In genomic region chr4:134935320-134935719, GRCh38 we compare ENCODE assay signal across 11 cellular contexts.
DNase-seq lines count a peak whose midpoint lies in the region; ATAC-seq and TF ChIP-seq lines count a peak whose summit lies in the region.
"Had no signal": no experiment of that assay in that cellular context is flagged by ENCODE, and none has a peak within 500 bp of the region (broad histone marks: within the 10 kb centered on the region; RNA-seq: fewer than 3 reads in every experiment).

No MANE protein-coding gene starts in this region.

- no peak overlapping the region for H3K18ac ChIP-seq in mesenchymal stem cell (ENCODE audit: low read depth in 1 of 2, low read length in 2 of 2)

- POLR2A ChIA-PET in GM10248 (lab: Yijun Ruan, JAX): no interaction called here
- POLR2A ChIA-PET in WTC11 (lab: Charles Lee): no interaction called here

- H4K91ac ChIP-seq in mesenchymal stem cell (ENCODE audit: low read length): no peak overlapping the region

- peaks cover 5% of the 10 kb centered on the region for H3K9me3 Mint-ChIP-seq in WTC11
- H3K9me3 Mint-ChIP-seq in natural killer cell treated with Interleukin-12 subunit alpha and Interleukin-12 subunit beta and Interleukin-15 and Interleukin-18, amount 100 ng/mL, for 72 hours: peaks cover 18% of the 10 kb centered on the region

- TF ChIP-seq CTCF in GM10248 (IDR thresholded peaks at IDR 0.05; ENCODE audit: control extremely low read depth, extremely low read depth, low read depth, missing control alignments) (peak; percentile 25), WTC11 (IDR thresholded peaks at IDR 0.05) (peak; percentile 41; the same call in 1 of the 2 replicates), esophagus squamous epithelium (IDR thresholded peaks at IDR 0.05) (peak in 1 of 6 experiments; percentile 26)

- H3K9me3 ChIP-seq in HUES6 (ENCODE audit: control insufficient read depth, insufficient read depth, low read depth, low read length): no peaks in the 10 kb centered on the region
- H3K9me3 ChIP-seq in mesenchymal stem cell (ENCODE audit: control insufficient read depth, low read length): no peaks in the 10 kb centered on the region
- no peaks in the 10 kb centered on the region for H3K9me3 ChIP-seq in esophagus squamous epithelium
- H3K9me3 ChIP-seq: tibial nerve had no signal

- DNase-seq in GM10248 (ENCODE audit: extremely low spot score) (no peak), WTC11 (ENCODE audit: low spot score) (peak; percentile 51), mesenchymal stem cell (peak; percentile 32), esophagus squamous epithelium (lab: John Stamatoyannopoulos, UW) (no peak)
- no peak for DNase-seq in natural killer cell treated with Interleukin-12 subunit alpha and Interleukin-12 subunit beta and Interleukin-15 and Interleukin-18, amount 100 ng/mL, for 72 hours (ENCODE audit: low spot score)
- DNase-seq: T-helper 17 cell had no signal

- intact Hi-C loops in esophagus squamous epithelium (cut with DNase I): no loop called here

- peaks cover 24% of the 10 kb centered on the region for H3K4me1 ChIP-seq in HUES6 (ENCODE audit: control insufficient read depth, insufficient read depth, low read length)
- no peaks in the 10 kb centered on the region for H3K4me1 ChIP-seq in mesenchymal stem cell (ENCODE audit: control insufficient read depth, insufficient read depth, low read depth, low read length)
- no peaks in the 10 kb centered on the region for H3K4me1 ChIP-seq in esophagus squamous epithelium
- H3K4me1 ChIP-seq: tibial nerve had no signal

- no peak overlapping the region for H3K4me2 ChIP-seq in mesenchymal stem cell (ENCODE audit: low read length, poor library complexity, severe bottlenecking)

- no peak overlapping the region for H4K8ac ChIP-seq in mesenchymal stem cell (ENCODE audit: low read length)

- H2AFZ ChIP-seq in mesenchymal stem cell (ENCODE audit: low read depth, low read length): no peak overlapping the region

- H3K4ac ChIP-seq in mesenchymal stem cell (ENCODE audit: low read depth in 1 of 2, low read length in 2 of 2): no peak overlapping the region

- H3K27me3 ChIP-seq in HUES6 (ENCODE audit: control insufficient read depth, insufficient read depth, low read length) (no peaks in the 10 kb centered on the region), mesenchymal stem cell (ENCODE audit: control insufficient read depth in 1 of 2, insufficient read depth in 1 of 2, low read length in 2 of 2) (no peaks in the 10 kb centered on the region), esophagus squamous epithelium (no peaks in the 10 kb centered on the region)
- H3K27me3 ChIP-seq: tibial nerve had no signal

- H3K4me3 Mint-ChIP-seq in WTC11: no peak overlapping the region
- no peak overlapping the region for H3K4me3 Mint-ChIP-seq in natural killer cell treated with Interleukin-12 subunit alpha and Interleukin-12 subunit beta and Interleukin-15 and Interleukin-18, amount 100 ng/mL, for 72 hours
- H3K4me3 Mint-ChIP-seq: T-helper 17 cell had no signal

- no peak overlapping the region for H2BK15ac ChIP-seq in mesenchymal stem cell (ENCODE audit: low read depth, poor library complexity, severe bottlenecking)

- H2BK12ac ChIP-seq in mesenchymal stem cell (ENCODE audit: low read length in 2 of 2): no peak overlapping the region

- H2BK120ac ChIP-seq in mesenchymal stem cell (ENCODE audit: low read depth, low read length): no peak overlapping the region

- H2BK5ac ChIP-seq in mesenchymal stem cell (ENCODE audit: low read depth, low read length, poor library complexity, severe bottlenecking): no peak overlapping the region

- no peaks in the 10 kb centered on the region for H3K36me3 Mint-ChIP-seq in WTC11
- peaks cover 5% of the 10 kb centered on the region for H3K36me3 Mint-ChIP-seq in natural killer cell treated with Interleukin-12 subunit alpha and Interleukin-12 subunit beta and Interleukin-15 and Interleukin-18, amount 100 ng/mL, for 72 hours

- H3K14ac ChIP-seq in mesenchymal stem cell (ENCODE audit: low read length in 2 of 2): no peak overlapping the region

- H3K23ac ChIP-seq in mesenchymal stem cell (ENCODE audit: low read length in 2 of 2): no peak overlapping the region

- H3K27me3 Mint-ChIP-seq in WTC11 (ENCODE audit: low read depth): no peaks in the 10 kb centered on the region
- H3K27me3 Mint-ChIP-seq in natural killer cell treated with Interleukin-12 subunit alpha and Interleukin-12 subunit beta and Interleukin-15 and Interleukin-18, amount 100 ng/mL, for 72 hours: no peaks in the 10 kb centered on the region
- H3K27me3 Mint-ChIP-seq: T-helper 17 cell had no signal

- H3K27ac ChIP-seq in HUES6 (ENCODE audit: low read depth, low read length): peak overlapping the region; percentile 18; the same call in 1 of the 2 replicates
- H3K27ac ChIP-seq in mesenchymal stem cell (ENCODE audit: low read length, poor library complexity, severe bottlenecking): no peak overlapping the region
- H3K27ac ChIP-seq in esophagus squamous epithelium: no peak overlapping the region
- H3K27ac ChIP-seq: skin epidermis, tibial nerve had no signal

- no peaks in the 10 kb centered on the region for H3K79me1 ChIP-seq in mesenchymal stem cell (replicated peaks; ENCODE audit: low read length, poor library complexity, severe bottlenecking)

- no peak overlapping the region for H3K4me3 ChIP-seq in HUES6 (ENCODE audit: low read depth, low read length)
- H3K4me3 ChIP-seq in mesenchymal stem cell (ENCODE audit: insufficient read depth in 1 of 2, low read depth in 1 of 2, low read length in 2 of 2): no peak overlapping the region
- H3K4me3 ChIP-seq in esophagus squamous epithelium: no peak overlapping the region
- H3K4me3 ChIP-seq: skin epidermis, tibial nerve had no signal

- TF ChIP-seq POLR2A in esophagus squamous epithelium (IDR thresholded peaks at IDR 0.05): no peak

- WGBS in mesenchymal stem cell: 60% methylated on average over 2 of the region's 2 CpGs
- WGBS in esophagus squamous epithelium, 2 donors: 58 to 75% methylated on average over 2 of the region's 2 CpGs

- CTCF ChIA-PET in GM10248 (lab: Yijun Ruan, JAX) (interaction anchor here (0.8 to 1.2 kb wide), 2 partner anchors 15 to 1789 kb away, joined by 3 to 4 read pairs; no protein-coding TSS in a partner anchor), WTC11 (lab: Charles Lee) (interaction anchor here (1.0 kb wide), 1 partner anchor 12 kb away, joined by 3 read pairs; no protein-coding TSS in a partner anchor)

- H3K36me3 ChIP-seq in HUES6 (ENCODE audit: control insufficient read depth, insufficient read depth, low read length): no peaks in the 10 kb centered on the region
- no peaks in the 10 kb centered on the region for H3K36me3 ChIP-seq in mesenchymal stem cell (ENCODE audit: control insufficient read depth in 1 of 2, insufficient read depth in 2 of 2, low read depth in 1 of 2, low read length in 2 of 2)
- H3K36me3 ChIP-seq in esophagus squamous epithelium: no peaks in the 10 kb centered on the region
- H3K36me3 ChIP-seq: tibial nerve had no signal

- H3K27ac Mint-ChIP-seq in WTC11: no peak overlapping the region
- H3K27ac Mint-ChIP-seq in natural killer cell treated with Interleukin-12 subunit alpha and Interleukin-12 subunit beta and Interleukin-15 and Interleukin-18, amount 100 ng/mL, for 72 hours: no peak overlapping the region
- H3K27ac Mint-ChIP-seq: T-helper 17 cell had no signal

- ATAC-seq in WTC11 (peak; percentile 84), GM18511 (IDR thresholded peaks at IDR 0.05; ENCODE audit: unreplicated experiment) (no peak), GM21723 (IDR thresholded peaks at IDR 0.05; ENCODE audit: unreplicated experiment) (no peak)
- no peak for ATAC-seq in natural killer cell treated with Interleukin-12 subunit alpha and Interleukin-12 subunit beta and Interleukin-15 and Interleukin-18, amount 100 ng/mL, for 72 hours
- ATAC-seq: T-helper 17 cell had no signal

- H2AK5ac ChIP-seq in mesenchymal stem cell (ENCODE audit: low read length, severe bottlenecking): no peak overlapping the region

- H3K4me1 Mint-ChIP-seq in WTC11: peaks cover 23% of the 10 kb centered on the region
- no peaks in the 10 kb centered on the region for H3K4me1 Mint-ChIP-seq in natural killer cell treated with Interleukin-12 subunit alpha and Interleukin-12 subunit beta and Interleukin-15 and Interleukin-18, amount 100 ng/mL, for 72 hours (ENCODE audit: low read depth in 2 of 2)
- H3K4me1 Mint-ChIP-seq: T-helper 17 cell had no signal

- H3K9ac ChIP-seq in HUES6 (ENCODE audit: low read length): no peak overlapping the region
- no peak overlapping the region for H3K9ac ChIP-seq in mesenchymal stem cell (ENCODE audit: low read length)

TF ChIP-seq in WTC11, 78 proteins besides CTCF, POLR2A, EP300 and RAD21:
- TF ChIP-seq TEAD1 (CRISPR knock-in tag; IDR thresholded peaks at IDR 0.05) (no peak), MXD4 (CRISPR knock-in tag; IDR thresholded peaks at IDR 0.05; ENCODE audit: borderline replicate concordance) (no peak), ZBTB21 (CRISPR knock-in tag; IDR thresholded peaks at IDR 0.05; ENCODE audit: borderline replicate concordance) (no peak), TCF7 (CRISPR knock-in tag; IDR thresholded peaks at IDR 0.05; ENCODE audit: low read depth) (no peak), MYBL2 (CRISPR knock-in tag; IDR thresholded peaks at IDR 0.05) (no peak)

Comparison
In these comparisons a context has a peak if more than half of its experiments do, and no peak if none do; other contexts are left out.
1. DNase-seq: peak in WTC11 (single experiment) and mesenchymal stem cell (single experiment); none in GM10248 (single experiment), esophagus squamous epithelium (single experiment) and natural killer cell treated with Interleukin-12 subunit alpha and Interleukin-12 subunit beta and Interleukin-15 and Interleukin-18, amount 100 ng/mL, for 72 hours (single experiment).